In the genomic region with DNA sequence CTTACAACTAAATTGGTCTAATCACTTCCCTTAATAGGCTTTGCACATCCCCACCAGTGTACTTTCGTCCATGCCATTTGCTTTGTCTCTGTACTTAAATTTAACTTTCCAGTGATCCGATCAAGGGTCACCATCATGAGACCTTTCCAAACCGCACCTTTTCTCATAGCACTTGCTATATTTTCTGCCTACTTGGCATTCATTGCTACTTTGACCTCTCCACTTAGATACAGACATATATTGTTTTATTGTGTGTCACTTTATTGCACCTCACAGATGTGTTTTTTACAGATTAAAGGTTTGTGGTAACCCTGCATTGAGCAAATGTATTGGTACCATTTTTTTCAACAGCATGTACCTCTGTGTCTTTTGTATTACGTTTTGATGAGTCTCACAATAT, we compare ENCODE assay signal across 25 cellular contexts.
"Had no signal": no experiment of that assay in that cellular context is flagged by ENCODE, and none has a peak within 500 bp of the region (broad histone marks: within the 10 kb centered on the region; RNA-seq: fewer than 3 reads in every experiment).

No MANE protein-coding gene starts in this region.

- FAIRE-seq: endothelial cell of umbilical vein, kidney had no signal

- H3K9me3 ChIP-seq: prostate gland, right lobe of liver, testis, tibial nerve had no signal

- H3K36me3 ChIP-seq: prostate gland had no signal

- H3K36me3 Mint-ChIP-seq: naive B cell had no signal

- H3K4me1 Mint-ChIP-seq: nephron progenitor cell had no signal

- H3K27ac ChIP-seq: foreskin keratinocyte, hepatocyte, parathyroid adenoma, prostate gland, right lobe of liver, spleen, testis, tibial nerve had no signal

- H3K27me3 ChIP-seq: foreskin keratinocyte, hepatocyte, right lobe of liver, spleen, testis, tibial nerve had no signal

- H3K4me1 ChIP-seq: foreskin keratinocyte, parathyroid adenoma, prostate gland, right lobe of liver, spleen, testis, tibial nerve had no signal

- DNase-seq: dermis blood vessel endothelial cell; erythroblast; foreskin keratinocyte; head of caudate nucleus; kidney; left cardiac atrium; left ventricle myocardium superior; mesenchymal stem cell; midbrain; naive B cell; nephron progenitor cell; right lobe of liver; spleen; stimulated activated CD4-positive, alpha-beta T cell treated with anti-CD3 and anti-CD28 coated beads, Interleukin-15, amount 100 ng/mL, for 24 hours; stimulated activated CD4-positive, alpha-beta T cell treated with anti-CD3 and anti-CD28 coated beads, Interleukin-1b, Interleukin-23, amount 100 ng/mL, for 48 hours; stimulated activated CD4-positive, alpha-beta T cell treated with anti-CD3 and anti-CD28 coated beads, Interleukin-4, amount 100 ng/mL, for 24 hours; stimulated activated naive B cell treated with anti-CD40 and anti-IgM and Interleukin-4, amounts not matched to agents 10 μg/mL and 1 μg/mL and 100 μg/mL, for 72 hours; stimulated activated naive CD8-positive, alpha-beta T cell treated with anti-CD3 and anti-CD28 coated beads, Interleukin-15, amount 100 ng/mL, for 72 hours; testis had no signal

- H3K9me3 Mint-ChIP-seq: naive B cell; stimulated activated naive B cell treated with anti-CD40 and anti-IgM and Interleukin-4, amounts not matched to agents 10 μg/mL and 1 μg/mL and 100 μg/mL, for 72 hours had no signal

- H3K4me3 Mint-ChIP-seq: naive B cell; nephron progenitor cell; stimulated activated naive B cell treated with anti-CD40 and anti-IgM and Interleukin-4, amounts not matched to agents 10 μg/mL and 1 μg/mL and 100 μg/mL, for 72 hours; stimulated activated naive CD8-positive, alpha-beta T cell treated with anti-CD3 and anti-CD28 coated beads, Interleukin-15, amount 100 ng/mL, for 72 hours had no signal

- H3K27ac Mint-ChIP-seq: nephron progenitor cell; stimulated activated naive CD8-positive, alpha-beta T cell treated with anti-CD3 and anti-CD28 coated beads, Interleukin-15, amount 100 ng/mL, for 72 hours had no signal

- ATAC-seq: foreskin keratinocyte; left cardiac atrium; left ventricle myocardium superior; right lobe of liver; stimulated activated naive B cell treated with anti-CD40 and anti-IgM and Interleukin-4, amounts not matched to agents 10 μg/mL and 1 μg/mL and 100 μg/mL, for 72 hours; stimulated activated naive CD8-positive, alpha-beta T cell treated with anti-CD3 and anti-CD28 coated beads, Interleukin-15, amount 100 ng/mL, for 72 hours had no signal

- H3K9ac ChIP-seq: parathyroid adenoma had no signal

- H3K27me3 Mint-ChIP-seq: naive B cell; stimulated activated naive B cell treated with anti-CD40 and anti-IgM and Interleukin-4, amounts not matched to agents 10 μg/mL and 1 μg/mL and 100 μg/mL, for 72 hours; stimulated activated naive CD8-positive, alpha-beta T cell treated with anti-CD3 and anti-CD28 coated beads, Interleukin-15, amount 100 ng/mL, for 72 hours had no signal

- H3K4me3 ChIP-seq: hepatocyte, lung, prostate gland, right lobe of liver, spleen, testis, tibial nerve had no signal
